29 cellular contexts compared by ENCODE assay signal in the genomic region with DNA sequence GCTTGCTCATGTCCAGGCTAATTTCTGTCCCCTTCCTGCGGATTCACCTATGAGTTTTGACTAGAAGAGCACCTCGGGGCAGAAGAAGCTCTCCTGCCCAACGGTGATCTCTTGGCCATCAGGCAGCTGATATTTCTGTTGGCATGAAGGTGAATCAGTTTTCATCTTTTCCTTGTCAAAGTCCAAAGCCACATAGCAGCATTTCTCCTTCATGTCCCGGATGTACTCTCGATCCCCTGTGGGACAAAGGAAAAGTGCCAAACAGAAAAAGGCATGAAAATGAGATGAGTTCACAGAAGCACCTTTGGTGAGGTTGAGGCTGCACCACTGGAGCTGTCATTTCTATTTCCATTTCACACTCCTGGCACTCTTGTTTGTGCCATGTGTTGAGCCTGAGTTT.
"Had no signal": no experiment of that assay in that cellular context is flagged by ENCODE, and none has a peak within 500 bp of the region (broad histone marks: within the 10 kb centered on the region; RNA-seq: fewer than 3 reads in every experiment).

No MANE protein-coding gene starts in this region.

- H3K36me3 ChIP-seq: brain microvascular endothelial cell, esophagus muscularis mucosa, gastrocnemius medialis, heart left ventricle had no signal

- H3K4me3 ChIP-seq: coronary artery, esophagus muscularis mucosa, gastrocnemius medialis, heart left ventricle had no signal

- H3K27ac Mint-ChIP-seq: activated CD4-positive, alpha-beta memory T cell treated with anti-CD3 and anti-CD28 coated beads for 36 hours; activated CD4-positive, alpha-beta T cell treated with anti-CD3 and anti-CD28 coated beads for 36 hours; activated CD4-positive, alpha-beta T cell treated with anti-CD3 and anti-CD28 coated beads, Interleukin-2, amount 10 ng/mL, durations not matched to agents 24 days and 14 days; activated CD8-positive, alpha-beta memory T cell treated with anti-CD3 and anti-CD28 coated beads, Interleukin-2, amount 10 ng/mL, durations not matched to agents 7 days and 5 days; activated CD8-positive, alpha-beta T cell treated with anti-CD3 and anti-CD28 coated beads, Interleukin-2, amount 10 ng/mL, durations not matched to agents 7 days and 5 days; activated naive CD4-positive, alpha-beta T cell treated with anti-CD3 and anti-CD28 coated beads, Interleukin-2, amount 10 ng/mL, durations not matched to agents 7 days and 5 days; activated naive CD8-positive, alpha-beta T cell; activated T-cell treated with anti-CD3 and anti-CD28 coated beads, Interleukin-2, amount 50 U/mL, for 24 hours; activated T-cell treated with anti-CD3 and anti-CD28 coated beads, Interleukin-2, amount 50 U/mL, for 72 hours; dendritic cell treated with granulocyte-macrophage colony-stimulating factor and Interleukin-4, amounts not matched to agents 40 ng/mL and 50 ng/mL, for 4 days; effector memory CD8-positive, alpha-beta T cell had no signal

- H3K4me1 ChIP-seq: esophagus muscularis mucosa, foreskin keratinocyte, gastrocnemius medialis, heart left ventricle had no signal

- H3K4me3 Mint-ChIP-seq: activated CD4-positive, alpha-beta memory T cell treated with anti-CD3 and anti-CD28 coated beads for 36 hours; activated CD4-positive, alpha-beta T cell treated with anti-CD3 and anti-CD28 coated beads for 36 hours; activated CD4-positive, alpha-beta T cell treated with anti-CD3 and anti-CD28 coated beads, Interleukin-2, amount 10 ng/mL, durations not matched to agents 24 days and 14 days; activated CD8-positive, alpha-beta memory T cell treated with anti-CD3 and anti-CD28 coated beads, Interleukin-2, amount 10 ng/mL, durations not matched to agents 7 days and 5 days; activated CD8-positive, alpha-beta T cell treated with anti-CD3 and anti-CD28 coated beads, Interleukin-2, amount 10 ng/mL, durations not matched to agents 7 days and 5 days; activated naive CD4-positive, alpha-beta T cell treated with anti-CD3 and anti-CD28 coated beads, Interleukin-2, amount 10 ng/mL, durations not matched to agents 7 days and 5 days; activated naive CD8-positive, alpha-beta T cell; activated T-cell treated with anti-CD3 and anti-CD28 coated beads, Interleukin-2, amount 50 U/mL, for 24 hours; activated T-cell treated with anti-CD3 and anti-CD28 coated beads, Interleukin-2, amount 50 U/mL, for 72 hours; central memory CD8-positive, alpha-beta T cell; dendritic cell treated with granulocyte-macrophage colony-stimulating factor and Interleukin-4, amounts not matched to agents 40 ng/mL and 50 ng/mL, for 4 days; effector memory CD8-positive, alpha-beta T cell had no signal

- H3K9me3 ChIP-seq: esophagus muscularis mucosa, gastrocnemius medialis, heart left ventricle had no signal

- H3K9me3 Mint-ChIP-seq: activated CD4-positive, alpha-beta memory T cell treated with anti-CD3 and anti-CD28 coated beads for 36 hours; activated T-cell treated with anti-CD3 and anti-CD28 coated beads, Interleukin-2, amount 50 U/mL, for 24 hours; central memory CD8-positive, alpha-beta T cell; dendritic cell treated with granulocyte-macrophage colony-stimulating factor and Interleukin-4, amounts not matched to agents 40 ng/mL and 50 ng/mL, for 4 days had no signal

- DNase-seq: activated CD4-positive, alpha-beta memory T cell treated with anti-CD3 and anti-CD28 coated beads for 36 hours; activated CD4-positive, alpha-beta T cell treated with anti-CD3 and anti-CD28 coated beads for 36 hours; activated CD4-positive, alpha-beta T cell treated with anti-CD3 and anti-CD28 coated beads, Interleukin-2, amount 10 ng/mL, durations not matched to agents 24 days and 14 days; activated CD4-positive, CD25-positive, alpha-beta regulatory T cell; activated CD4-positive, CD25-positive, alpha-beta regulatory T cell treated with anti-CD3 and anti-CD28 coated beads, Interleukin-2, amount 50 U/mL, for 72 hours; activated CD8-positive, alpha-beta memory T cell treated with anti-CD3 and anti-CD28 coated beads, Interleukin-2, amount 10 ng/mL, durations not matched to agents 7 days and 5 days; activated CD8-positive, alpha-beta memory T cell treated with anti-CD3 and anti-CD28 coated beads, Interleukin-2, amount 50 U/mL, for 4 hours; activated CD8-positive, alpha-beta T cell treated with anti-CD3 and anti-CD28 coated beads, Interleukin-2, amount 10 ng/mL, durations not matched to agents 7 days and 5 days; activated gamma-delta T cell; activated naive CD4-positive, alpha-beta T cell; activated naive CD4-positive, alpha-beta T cell treated with anti-CD3 and anti-CD28 coated beads, Interleukin-2, amount 10 ng/mL, durations not matched to agents 7 days and 5 days; activated T-cell treated with anti-CD3 and anti-CD28 coated beads, Interleukin-2, amount 50 U/mL, for 24 hours; activated T-cell treated with anti-CD3 and anti-CD28 coated beads, Interleukin-2, amount 50 U/mL, for 72 hours; amniotic stem cell; anterior cingulate cortex; brain microvascular endothelial cell; effector CD4-positive, alpha-beta T cell; effector memory CD8-positive, alpha-beta T cell; erythroblast; foreskin keratinocyte; gastrocnemius medialis; glutamatergic neuron; heart left ventricle; T-helper 2 cell had no signal

- H3K27ac ChIP-seq: brain microvascular endothelial cell, coronary artery, esophagus muscularis mucosa, foreskin keratinocyte, gastrocnemius medialis, heart left ventricle had no signal

- H3K4me1 Mint-ChIP-seq: activated CD4-positive, alpha-beta T cell treated with anti-CD3 and anti-CD28 coated beads for 36 hours; activated CD4-positive, alpha-beta T cell treated with anti-CD3 and anti-CD28 coated beads, Interleukin-2, amount 10 ng/mL, durations not matched to agents 24 days and 14 days; activated CD8-positive, alpha-beta memory T cell treated with anti-CD3 and anti-CD28 coated beads, Interleukin-2, amount 10 ng/mL, durations not matched to agents 7 days and 5 days; activated naive CD4-positive, alpha-beta T cell treated with anti-CD3 and anti-CD28 coated beads, Interleukin-2, amount 10 ng/mL, durations not matched to agents 7 days and 5 days; central memory CD8-positive, alpha-beta T cell had no signal

- H3K36me3 Mint-ChIP-seq: activated CD4-positive, alpha-beta memory T cell treated with anti-CD3 and anti-CD28 coated beads for 36 hours; activated naive CD4-positive, alpha-beta T cell treated with anti-CD3 and anti-CD28 coated beads, Interleukin-2, amount 10 ng/mL, durations not matched to agents 7 days and 5 days; activated naive CD8-positive, alpha-beta T cell had no signal

- H3K27me3 ChIP-seq: brain microvascular endothelial cell had no signal

- H3K27me3 Mint-ChIP-seq: activated CD4-positive, alpha-beta T cell treated with anti-CD3 and anti-CD28 coated beads, Interleukin-2, amount 10 ng/mL, durations not matched to agents 24 days and 14 days had no signal
